In genomic region chr12:55072093-55072492, GRCh38 we compare ENCODE assay signal across 9 cellular contexts. TPM values are rescaled to one million over a fixed set of nuclear protein-coding genes. Genes with fewer than 3 reads are reported as not detected.
A peak's percentile ranks its signal among the peaks of the same experiment; 100 is the strongest.
DNase-seq lines count a peak whose midpoint lies in the region; ATAC-seq and TF ChIP-seq lines count a peak whose summit lies in the region.
"Had no signal": no experiment of that assay in that cellular context is flagged by ENCODE, and none has a peak within 500 bp of the region (broad histone marks: within the 10 kb centered on the region; RNA-seq: fewer than 3 reads in every experiment).

No MANE protein-coding gene starts in this region.

- H3K4me3 ChIP-seq in epithelial cell of proximal tubule (ENCODE audit: low read depth, low read length) (no peak overlapping the region), osteoblast (ENCODE audit: insufficient read depth, low read length) (no peak overlapping the region), uterus (no peak overlapping the region)
- H3K4me3 ChIP-seq: SK-N-MC had no signal

- peak; percentile 73 for TF ChIP-seq CTCF in epithelial cell of proximal tubule (conservative IDR thresholded peaks at IDR 0.05; ENCODE audit: low read depth, low read length)
- TF ChIP-seq CTCF in osteoblast (IDR thresholded peaks at IDR 0.05; ENCODE audit: extremely low read depth, low read depth, low read length), result peak; percentile 45
- no peak for TF ChIP-seq CTCF in uterus (IDR thresholded peaks at IDR 0.05)

- no peak overlapping the region for H3K4me3 Mint-ChIP-seq in activated CD8-positive, alpha-beta T cell treated with anti-CD3 and anti-CD28 coated beads, Interleukin-2, amount 10 ng/mL, durations not matched to agents 7 days and 5 days

- no peaks in the 10 kb centered on the region for H3K36me3 ChIP-seq in osteoblast (ENCODE audit: insufficient read depth, low read length)
- H3K36me3 ChIP-seq in uterus, result no peaks in the 10 kb centered on the region

- H3K27me3 Mint-ChIP-seq in activated CD8-positive, alpha-beta T cell treated with anti-CD3 and anti-CD28 coated beads, Interleukin-2, amount 10 ng/mL, durations not matched to agents 7 days and 5 days (ENCODE audit: low read depth), result peaks cover 25% of the 10 kb centered on the region

- no peak overlapping the region for H3K27ac Mint-ChIP-seq in activated CD8-positive, alpha-beta T cell treated with anti-CD3 and anti-CD28 coated beads, Interleukin-2, amount 10 ng/mL, durations not matched to agents 7 days and 5 days

- H3K9me3 ChIP-seq in osteoblast (ENCODE audit: low read depth, low read length), result no peaks in the 10 kb centered on the region
- no peaks in the 10 kb centered on the region for H3K9me3 ChIP-seq in uterus

- no peaks in the 10 kb centered on the region for H3K79me2 ChIP-seq in osteoblast (ENCODE audit: insufficient read depth, low read length)

- no peak overlapping the region for H3K27ac ChIP-seq in osteoblast (ENCODE audit: low read depth, low read length)
- H3K27ac ChIP-seq in uterus, result no peak overlapping the region
- H3K27ac ChIP-seq: SK-N-MC had no signal

- no peaks in the 10 kb centered on the region for H4K20me1 ChIP-seq in osteoblast (ENCODE audit: insufficient read depth, low read length)

- POLR2A ChIA-PET in activated CD8-positive, alpha-beta T cell treated with anti-CD3 and anti-CD28 coated beads, Interleukin-2, amount 10 ng/mL, durations not matched to agents 7 days and 5 days (lab: Charles Lee), result interaction anchor here (1.0 to 2.3 kb wide), 3 partner anchors 76 to 87 kb away, joined by 3 to 15 read pairs (median 7); partner anchors contain the start of gene TESPA1

- no peak overlapping the region for H2AFZ ChIP-seq in osteoblast (ENCODE audit: low read length)

- intact Hi-C loops in uterus (cut with DNase I; ENCODE audit: low total_unique reads), result loop anchor here (10.0 kb wide), 1 partner anchor 77 kb away; no protein-coding TSS in a partner anchor

- no peaks in the 10 kb centered on the region for H3K9me3 Mint-ChIP-seq in activated CD8-positive, alpha-beta T cell treated with anti-CD3 and anti-CD28 coated beads, Interleukin-2, amount 10 ng/mL, durations not matched to agents 7 days and 5 days (ENCODE audit: insufficient read depth)

- no peak overlapping the region for H3K4me2 ChIP-seq in osteoblast (ENCODE audit: insufficient read depth, low read length)

- peak; percentile 47 for ATAC-seq in HG02623 (IDR thresholded peaks at IDR 0.05; ENCODE audit: unreplicated experiment)
- peak; percentile 95 for ATAC-seq in activated CD8-positive, alpha-beta T cell treated with anti-CD3 and anti-CD28 coated beads, Interleukin-2, amount 10 ng/mL, durations not matched to agents 7 days and 5 days
- ATAC-seq in HG03460 (IDR thresholded peaks at IDR 0.05; ENCODE audit: unreplicated experiment), result no peak

- H3K4me1 ChIP-seq in osteoblast (ENCODE audit: insufficient read depth, low read length) (no peaks in the 10 kb centered on the region), uterus (no peaks in the 10 kb centered on the region)

- peaks cover 7% of the 10 kb centered on the region for H3K4me1 Mint-ChIP-seq in activated CD8-positive, alpha-beta T cell treated with anti-CD3 and anti-CD28 coated beads, Interleukin-2, amount 10 ng/mL, durations not matched to agents 7 days and 5 days (ENCODE audit: low read depth)

- CTCF ChIA-PET in activated CD8-positive, alpha-beta T cell treated with anti-CD3 and anti-CD28 coated beads, Interleukin-2, amount 10 ng/mL, durations not matched to agents 7 days and 5 days (lab: Charles Lee), result interaction anchor here (0.6 to 19.7 kb wide), 72 partner anchors 9 to 476 kb away, joined by 3 to 884 read pairs (median 6); partner anchors contain the start of genes MUCL1, NEUROD4 and TESPA1

- H3K36me3 Mint-ChIP-seq in activated CD8-positive, alpha-beta T cell treated with anti-CD3 and anti-CD28 coated beads, Interleukin-2, amount 10 ng/mL, durations not matched to agents 7 days and 5 days (ENCODE audit: low read depth), result no peaks in the 10 kb centered on the region

- DNase-seq in ELR (ENCODE audit: low read depth) (peak; percentile 43), NCI-H510A (lab: John Stamatoyannopoulos, UW) (peak; percentile 22), epithelial cell of proximal tubule (ENCODE audit: low read depth) (no peak), osteoblast (ENCODE audit: insufficient read length, low spot score, missing footprints) (no peak), uterus (no peak)
- peak; percentile 86 for DNase-seq in activated CD8-positive, alpha-beta T cell treated with anti-CD3 and anti-CD28 coated beads, Interleukin-2, amount 10 ng/mL, durations not matched to agents 7 days and 5 days

- H3K27me3 ChIP-seq in osteoblast (ENCODE audit: insufficient read depth, low read length), result no peaks in the 10 kb centered on the region
- H3K27me3 ChIP-seq in uterus, result no peaks in the 10 kb centered on the region

- no peak for TF ChIP-seq POLR2A in uterus (IDR thresholded peaks at IDR 0.05)

RNA-seq across cellular contexts. Expression of gene NEUROD4, which starts 52.3 kb away (rescaled TPM):
- total RNA-seq in activated CD8-positive, alpha-beta T cell treated with anti-CD3 and anti-CD28 coated beads, Interleukin-2, amount 10 ng/mL, durations not matched to agents 7 days and 5 days, result not detected
- total RNA-seq in epithelial cell of proximal tubule, result not detected in 2 replicates
- total RNA-seq in osteoblast, result not detected in 2 replicates
- total RNA-seq in uterus, result not detected

RNA-seq across cellular contexts. Expression of gene OR9K2, which starts 54.1 kb away (rescaled TPM):
- not detected for total RNA-seq in activated CD8-positive, alpha-beta T cell treated with anti-CD3 and anti-CD28 coated beads, Interleukin-2, amount 10 ng/mL, durations not matched to agents 7 days and 5 days
- total RNA-seq in epithelial cell of proximal tubule (not detected in 2 replicates), osteoblast (not detected in 2 replicates), uterus (not detected)

Comparison
In these comparisons a context has a peak if more than half of its experiments do, and no peak if none do; other contexts are left out.
1. DNase-seq: peak in ELR (single experiment), NCI-H510A (single experiment) and activated CD8-positive, alpha-beta T cell treated with anti-CD3 and anti-CD28 coated beads, Interleukin-2, amount 10 ng/mL, durations not matched to agents 7 days and 5 days (single experiment); none in epithelial cell of proximal tubule (single experiment), osteoblast (single experiment) and uterus (0 of 2).
2. CTCF ChIP-seq: peak in epithelial cell of proximal tubule (single experiment) and osteoblast (single experiment); none in uterus (0 of 4).